Comparison of ENCODE assay signal across 1 cellular context in the genomic region with DNA sequence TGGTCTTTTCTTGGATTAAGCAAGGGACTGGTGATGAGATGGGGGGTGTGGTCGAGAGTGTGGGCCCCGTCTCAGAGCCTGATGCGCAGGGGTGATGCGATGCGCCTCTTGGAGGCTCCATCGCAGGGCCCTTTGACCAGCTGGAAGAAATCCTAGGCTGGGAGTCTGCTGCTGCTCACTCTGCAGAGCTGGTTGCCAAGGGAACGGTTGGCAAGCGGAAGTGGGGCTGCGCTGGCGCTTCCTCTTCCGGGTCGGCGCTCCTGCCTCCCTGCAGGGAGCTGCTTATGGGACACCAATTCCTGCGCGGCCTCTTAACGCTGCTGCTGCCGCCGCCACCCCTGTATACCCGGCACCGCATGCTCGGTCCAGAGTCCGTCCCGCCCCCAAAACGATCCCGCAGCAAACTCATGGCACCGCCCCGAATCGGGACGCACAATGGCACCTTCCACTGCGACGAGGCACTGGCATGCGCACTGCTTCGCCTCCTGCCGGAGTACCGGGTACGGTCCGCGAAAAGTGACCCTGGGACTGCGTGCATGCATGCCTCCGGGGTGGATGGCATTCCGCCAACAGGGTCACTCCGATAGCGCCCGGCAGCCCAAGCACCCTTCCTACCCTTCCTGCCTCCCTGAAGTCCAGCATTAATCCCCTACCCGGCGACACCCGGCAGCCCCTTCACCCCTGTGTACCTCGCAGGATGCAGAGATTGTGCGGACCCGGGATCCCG.
TF ChIP-seq lines count a peak whose summit lies in the region.

A gene with protein sequence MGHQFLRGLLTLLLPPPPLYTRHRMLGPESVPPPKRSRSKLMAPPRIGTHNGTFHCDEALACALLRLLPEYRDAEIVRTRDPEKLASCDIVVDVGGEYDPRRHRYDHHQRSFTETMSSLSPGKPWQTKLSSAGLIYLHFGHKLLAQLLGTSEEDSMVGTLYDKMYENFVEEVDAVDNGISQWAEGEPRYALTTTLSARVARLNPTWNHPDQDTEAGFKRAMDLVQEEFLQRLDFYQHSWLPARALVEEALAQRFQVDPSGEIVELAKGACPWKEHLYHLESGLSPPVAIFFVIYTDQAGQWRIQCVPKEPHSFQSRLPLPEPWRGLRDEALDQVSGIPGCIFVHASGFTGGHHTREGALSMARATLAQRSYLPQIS (plus strand): TSS at position 242 of the 727 bp plus-strand sequence. CDS start 43 bp downstream, at position 285.

TF ChIP-seq in HepG2, 621 proteins besides CTCF, POLR2A, EP300 and RAD21 (continued from another document and continues in another):
- TF ChIP-seq, protein P1, sequence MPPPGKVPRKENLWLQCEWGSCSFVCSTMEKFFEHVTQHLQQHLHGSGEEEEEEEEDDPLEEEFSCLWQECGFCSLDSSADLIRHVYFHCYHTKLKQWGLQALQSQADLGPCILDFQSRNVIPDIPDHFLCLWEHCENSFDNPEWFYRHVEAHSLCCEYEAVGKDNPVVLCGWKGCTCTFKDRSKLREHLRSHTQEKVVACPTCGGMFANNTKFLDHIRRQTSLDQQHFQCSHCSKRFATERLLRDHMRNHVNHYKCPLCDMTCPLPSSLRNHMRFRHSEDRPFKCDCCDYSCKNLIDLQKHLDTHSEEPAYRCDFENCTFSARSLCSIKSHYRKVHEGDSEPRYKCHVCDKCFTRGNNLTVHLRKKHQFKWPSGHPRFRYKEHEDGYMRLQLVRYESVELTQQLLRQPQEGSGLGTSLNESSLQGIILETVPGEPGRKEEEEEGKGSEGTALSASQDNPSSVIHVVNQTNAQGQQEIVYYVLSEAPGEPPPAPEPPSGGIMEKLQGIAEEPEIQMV (CRISPR knock-in tag; IDR thresholded peaks at IDR 0.05; ENCODE audit: low read depth): peak; percentile 95
- TF ChIP-seq NCOA1 (CRISPR knock-in tag; IDR thresholded peaks at IDR 0.05): no peak; the same call in 1 of the 2 replicates
- peak; percentile 79; the same call in 1 of the 2 replicates for TF ChIP-seq ZNF383 (CRISPR knock-in tag; IDR thresholded peaks at IDR 0.05; ENCODE audit: borderline replicate concordance)
- peak; percentile 60; the same call in 1 of the 2 replicates for TF ChIP-seq JUN (CRISPR knock-in tag; IDR thresholded peaks at IDR 0.05)
- TF ChIP-seq, protein P2, sequence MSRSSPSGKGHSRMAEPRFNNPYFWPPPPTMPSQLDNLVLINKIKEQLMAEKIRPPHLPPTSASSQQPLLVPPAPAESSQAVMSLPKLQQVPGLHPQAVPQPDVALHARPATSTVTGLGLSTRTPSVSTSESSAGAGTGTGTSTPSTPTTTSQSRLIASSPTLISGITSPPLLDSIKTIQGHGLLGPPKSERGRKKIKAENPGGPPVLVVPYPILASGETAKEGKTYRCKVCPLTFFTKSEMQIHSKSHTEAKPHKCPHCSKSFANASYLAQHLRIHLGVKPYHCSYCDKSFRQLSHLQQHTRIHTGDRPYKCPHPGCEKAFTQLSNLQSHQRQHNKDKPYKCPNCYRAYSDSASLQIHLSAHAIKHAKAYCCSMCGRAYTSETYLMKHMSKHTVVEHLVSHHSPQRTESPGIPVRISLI (CRISPR knock-in tag; IDR thresholded peaks at IDR 0.05; ENCODE audit: borderline replicate concordance): peak; percentile 43; the same call in 1 of the 2 replicates
- TF ChIP-seq NFE2L2 (IDR thresholded peaks at IDR 0.05; ENCODE audit: low read length): no peak
- TF ChIP-seq, protein P3, sequence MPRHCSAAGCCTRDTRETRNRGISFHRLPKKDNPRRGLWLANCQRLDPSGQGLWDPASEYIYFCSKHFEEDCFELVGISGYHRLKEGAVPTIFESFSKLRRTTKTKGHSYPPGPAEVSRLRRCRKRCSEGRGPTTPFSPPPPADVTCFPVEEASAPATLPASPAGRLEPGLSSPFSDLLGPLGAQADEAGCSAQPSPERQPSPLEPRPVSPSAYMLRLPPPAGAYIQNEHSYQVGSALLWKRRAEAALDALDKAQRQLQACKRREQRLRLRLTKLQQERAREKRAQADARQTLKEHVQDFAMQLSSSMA (CRISPR knock-in tag; IDR thresholded peaks at IDR 0.05): peak; percentile 90
- TF ChIP-seq, protein P4, sequence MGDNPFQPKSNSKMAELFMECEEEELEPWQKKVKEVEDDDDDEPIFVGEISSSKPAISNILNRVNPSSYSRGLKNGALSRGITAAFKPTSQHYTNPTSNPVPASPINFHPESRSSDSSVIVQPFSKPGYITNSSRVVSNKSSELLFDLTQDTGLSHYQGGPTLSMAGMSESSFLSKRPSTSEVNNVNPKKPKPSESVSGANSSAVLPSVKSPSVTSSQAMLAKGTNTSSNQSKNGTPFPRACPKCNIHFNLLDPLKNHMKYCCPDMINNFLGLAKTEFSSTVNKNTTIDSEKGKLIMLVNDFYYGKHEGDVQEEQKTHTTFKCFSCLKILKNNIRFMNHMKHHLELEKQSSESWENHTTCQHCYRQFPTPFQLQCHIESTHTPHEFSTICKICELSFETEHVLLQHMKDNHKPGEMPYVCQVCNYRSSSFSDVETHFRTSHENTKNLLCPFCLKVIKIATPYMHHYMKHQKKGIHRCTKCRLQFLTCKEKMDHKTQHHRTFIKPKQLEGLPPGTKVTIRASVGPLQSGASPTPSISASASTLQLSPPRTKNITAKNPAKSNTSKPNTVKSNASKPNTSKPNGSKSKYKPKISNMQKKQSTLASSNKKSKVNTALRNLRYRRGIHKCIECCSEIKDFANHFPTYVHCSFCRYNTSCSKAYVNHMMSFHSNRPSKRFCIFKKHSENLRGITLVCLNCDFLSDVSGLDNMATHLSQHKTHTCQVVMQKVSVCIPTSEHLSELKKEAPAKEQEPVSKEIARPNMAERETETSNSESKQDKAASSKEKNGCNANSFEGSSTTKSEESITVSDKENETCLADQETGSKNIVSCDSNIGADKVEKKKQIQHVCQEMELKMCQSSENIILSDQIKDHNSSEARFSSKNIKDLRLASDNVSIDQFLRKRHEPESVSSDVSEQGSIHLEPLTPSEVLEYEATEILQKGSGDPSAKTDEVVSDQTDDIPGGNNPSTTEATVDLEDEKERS (CRISPR knock-in tag; IDR thresholded peaks at IDR 0.05): no peak; the same call in 1 of the 2 replicates
- TF ChIP-seq SP1 (IDR thresholded peaks at IDR 0.05): no peak
- peak; percentile 70; the same call in 1 of the 2 replicates for TF ChIP-seq SP1 (CRISPR knock-in tag; IDR thresholded peaks at IDR 0.05)
- TF ChIP-seq, protein P5, sequence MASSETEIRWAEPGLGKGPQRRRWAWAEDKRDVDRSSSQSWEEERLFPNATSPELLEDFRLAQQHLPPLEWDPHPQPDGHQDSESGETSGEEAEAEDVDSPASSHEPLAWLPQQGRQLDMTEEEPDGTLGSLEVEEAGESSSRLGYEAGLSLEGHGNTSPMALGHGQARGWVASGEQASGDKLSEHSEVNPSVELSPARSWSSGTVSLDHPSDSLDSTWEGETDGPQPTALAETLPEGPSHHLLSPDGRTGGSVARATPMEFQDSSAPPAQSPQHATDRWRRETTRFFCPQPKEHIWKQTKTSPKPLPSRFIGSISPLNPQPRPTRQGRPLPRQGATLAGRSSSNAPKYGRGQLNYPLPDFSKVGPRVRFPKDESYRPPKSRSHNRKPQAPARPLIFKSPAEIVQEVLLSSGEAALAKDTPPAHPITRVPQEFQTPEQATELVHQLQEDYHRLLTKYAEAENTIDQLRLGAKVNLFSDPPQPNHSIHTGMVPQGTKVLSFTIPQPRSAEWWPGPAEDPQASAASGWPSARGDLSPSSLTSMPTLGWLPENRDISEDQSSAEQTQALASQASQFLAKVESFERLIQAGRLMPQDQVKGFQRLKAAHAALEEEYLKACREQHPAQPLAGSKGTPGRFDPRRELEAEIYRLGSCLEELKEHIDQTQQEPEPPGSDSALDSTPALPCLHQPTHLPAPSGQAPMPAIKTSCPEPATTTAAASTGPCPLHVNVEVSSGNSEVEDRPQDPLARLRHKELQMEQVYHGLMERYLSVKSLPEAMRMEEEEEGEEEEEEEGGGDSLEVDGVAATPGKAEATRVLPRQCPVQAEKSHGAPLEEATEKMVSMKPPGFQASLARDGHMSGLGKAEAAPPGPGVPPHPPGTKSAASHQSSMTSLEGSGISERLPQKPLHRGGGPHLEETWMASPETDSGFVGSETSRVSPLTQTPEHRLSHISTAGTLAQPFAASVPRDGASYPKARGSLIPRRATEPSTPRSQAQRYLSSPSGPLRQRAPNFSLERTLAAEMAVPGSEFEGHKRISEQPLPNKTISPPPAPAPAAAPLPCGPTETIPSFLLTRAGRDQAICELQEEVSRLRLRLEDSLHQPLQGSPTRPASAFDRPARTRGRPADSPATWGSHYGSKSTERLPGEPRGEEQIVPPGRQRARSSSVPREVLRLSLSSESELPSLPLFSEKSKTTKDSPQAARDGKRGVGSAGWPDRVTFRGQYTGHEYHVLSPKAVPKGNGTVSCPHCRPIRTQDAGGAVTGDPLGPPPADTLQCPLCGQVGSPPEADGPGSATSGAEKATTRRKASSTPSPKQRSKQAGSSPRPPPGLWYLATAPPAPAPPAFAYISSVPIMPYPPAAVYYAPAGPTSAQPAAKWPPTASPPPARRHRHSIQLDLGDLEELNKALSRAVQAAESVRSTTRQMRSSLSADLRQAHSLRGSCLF (CRISPR knock-in tag; IDR thresholded peaks at IDR 0.05; ENCODE audit: borderline replicate concordance): no peak
- TF ChIP-seq CHD4 (IDR thresholded peaks at IDR 0.05; ENCODE audit: borderline replicate concordance, low read length): no peak
- TF ChIP-seq EZH2 (conservative IDR thresholded peaks at IDR 0.05; ENCODE audit: low read depth, low read length): no peak
- TF ChIP-seq, protein P6, sequence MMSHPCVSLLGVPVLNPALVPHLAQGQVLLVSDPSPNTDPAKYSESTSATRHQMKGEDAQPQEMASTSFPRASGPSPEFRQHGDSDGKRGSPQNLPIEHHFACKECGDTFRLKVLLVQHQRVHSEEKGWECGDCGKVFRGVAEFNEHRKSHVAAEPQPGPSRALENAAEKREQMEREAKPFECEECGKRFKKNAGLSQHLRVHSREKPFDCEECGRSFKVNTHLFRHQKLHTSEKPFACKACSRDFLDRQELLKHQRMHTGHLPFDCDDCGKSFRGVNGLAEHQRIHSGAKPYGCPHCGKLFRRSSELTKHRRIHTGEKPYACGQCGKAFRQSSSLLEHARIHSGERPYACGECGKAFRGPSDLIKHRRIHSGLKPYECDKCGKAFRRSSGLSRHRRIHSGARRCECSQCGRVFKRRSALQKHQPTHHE (CRISPR knock-in tag; IDR thresholded peaks at IDR 0.05; ENCODE audit: borderline replicate concordance): no peak
- TF ChIP-seq, protein P7, sequence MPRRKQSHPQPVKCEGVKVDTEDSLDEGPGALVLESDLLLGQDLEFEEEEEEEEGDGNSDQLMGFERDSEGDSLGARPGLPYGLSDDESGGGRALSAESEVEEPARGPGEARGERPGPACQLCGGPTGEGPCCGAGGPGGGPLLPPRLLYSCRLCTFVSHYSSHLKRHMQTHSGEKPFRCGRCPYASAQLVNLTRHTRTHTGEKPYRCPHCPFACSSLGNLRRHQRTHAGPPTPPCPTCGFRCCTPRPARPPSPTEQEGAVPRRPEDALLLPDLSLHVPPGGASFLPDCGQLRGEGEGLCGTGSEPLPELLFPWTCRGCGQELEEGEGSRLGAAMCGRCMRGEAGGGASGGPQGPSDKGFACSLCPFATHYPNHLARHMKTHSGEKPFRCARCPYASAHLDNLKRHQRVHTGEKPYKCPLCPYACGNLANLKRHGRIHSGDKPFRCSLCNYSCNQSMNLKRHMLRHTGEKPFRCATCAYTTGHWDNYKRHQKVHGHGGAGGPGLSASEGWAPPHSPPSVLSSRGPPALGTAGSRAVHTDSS (CRISPR knock-in tag; conservative IDR thresholded peaks at IDR 0.05): no peak
- TF ChIP-seq, protein P8, sequence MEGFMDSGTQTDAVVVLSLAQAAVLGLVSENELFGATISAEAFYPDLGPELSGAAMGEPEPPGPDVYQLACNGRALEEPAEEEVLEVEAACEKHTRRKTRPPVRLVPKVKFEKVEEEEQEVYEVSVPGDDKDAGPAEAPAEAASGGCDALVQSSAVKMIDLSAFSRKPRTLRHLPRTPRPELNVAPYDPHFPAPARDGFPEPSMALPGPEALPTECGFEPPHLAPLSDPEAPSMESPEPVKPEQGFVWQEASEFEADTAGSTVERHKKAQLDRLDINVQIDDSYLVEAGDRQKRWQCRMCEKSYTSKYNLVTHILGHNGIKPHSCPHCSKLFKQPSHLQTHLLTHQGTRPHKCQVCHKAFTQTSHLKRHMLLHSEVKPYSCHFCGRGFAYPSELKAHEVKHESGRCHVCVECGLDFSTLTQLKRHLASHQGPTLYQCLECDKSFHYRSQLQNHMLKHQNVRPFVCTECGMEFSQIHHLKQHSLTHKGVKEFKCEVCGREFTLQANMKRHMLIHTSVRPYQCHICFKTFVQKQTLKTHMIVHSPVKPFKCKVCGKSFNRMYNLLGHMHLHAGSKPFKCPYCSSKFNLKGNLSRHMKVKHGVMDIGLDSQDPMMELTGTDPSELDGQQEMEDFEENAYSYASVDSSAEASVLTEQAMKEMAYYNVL (CRISPR knock-in tag; IDR thresholded peaks at IDR 0.05; ENCODE audit: borderline replicate concordance): no peak; the same call in 1 of the 2 replicates
- TF ChIP-seq SRF (IDR thresholded peaks at IDR 0.05; ENCODE audit: low read depth, low read length): no peak
- TF ChIP-seq SIN3B (IDR thresholded peaks at IDR 0.05; ENCODE audit: low read length): no peak; the same call in 1 of the 2 replicates
- TF ChIP-seq ZNF180 (CRISPR knock-in tag; IDR thresholded peaks at IDR 0.05; ENCODE audit: borderline replicate concordance, low read depth): no peak
- TF ChIP-seq, protein P9, sequence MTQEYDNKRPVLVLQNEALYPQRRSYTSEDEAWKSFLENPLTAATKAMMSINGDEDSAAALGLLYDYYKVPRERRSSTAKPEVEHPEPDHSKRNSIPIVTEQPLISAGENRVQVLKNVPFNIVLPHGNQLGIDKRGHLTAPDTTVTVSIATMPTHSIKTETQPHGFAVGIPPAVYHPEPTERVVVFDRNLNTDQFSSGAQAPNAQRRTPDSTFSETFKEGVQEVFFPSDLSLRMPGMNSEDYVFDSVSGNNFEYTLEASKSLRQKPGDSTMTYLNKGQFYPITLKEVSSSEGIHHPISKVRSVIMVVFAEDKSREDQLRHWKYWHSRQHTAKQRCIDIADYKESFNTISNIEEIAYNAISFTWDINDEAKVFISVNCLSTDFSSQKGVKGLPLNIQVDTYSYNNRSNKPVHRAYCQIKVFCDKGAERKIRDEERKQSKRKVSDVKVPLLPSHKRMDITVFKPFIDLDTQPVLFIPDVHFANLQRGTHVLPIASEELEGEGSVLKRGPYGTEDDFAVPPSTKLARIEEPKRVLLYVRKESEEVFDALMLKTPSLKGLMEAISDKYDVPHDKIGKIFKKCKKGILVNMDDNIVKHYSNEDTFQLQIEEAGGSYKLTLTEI (CRISPR knock-in tag; conservative IDR thresholded peaks at IDR 0.05): no peak
- 0 out of 2 replicates have a peak, but pooled peaks have one; percentile 54 for TF ChIP-seq ZNF367 (CRISPR knock-in tag; IDR thresholded peaks at IDR 0.05; ENCODE audit: borderline replicate concordance)
- 0 out of 2 replicates have a peak, but pooled peaks have one; percentile 9 for TF ChIP-seq JUND (CRISPR knock-in tag; IDR thresholded peaks at IDR 0.05)
- 0 out of 2 replicates have a peak, but pooled peaks have one; percentile 72 for TF ChIP-seq ZNF224 (CRISPR knock-in tag; IDR thresholded peaks at IDR 0.05)
- TF ChIP-seq, protein P10, sequence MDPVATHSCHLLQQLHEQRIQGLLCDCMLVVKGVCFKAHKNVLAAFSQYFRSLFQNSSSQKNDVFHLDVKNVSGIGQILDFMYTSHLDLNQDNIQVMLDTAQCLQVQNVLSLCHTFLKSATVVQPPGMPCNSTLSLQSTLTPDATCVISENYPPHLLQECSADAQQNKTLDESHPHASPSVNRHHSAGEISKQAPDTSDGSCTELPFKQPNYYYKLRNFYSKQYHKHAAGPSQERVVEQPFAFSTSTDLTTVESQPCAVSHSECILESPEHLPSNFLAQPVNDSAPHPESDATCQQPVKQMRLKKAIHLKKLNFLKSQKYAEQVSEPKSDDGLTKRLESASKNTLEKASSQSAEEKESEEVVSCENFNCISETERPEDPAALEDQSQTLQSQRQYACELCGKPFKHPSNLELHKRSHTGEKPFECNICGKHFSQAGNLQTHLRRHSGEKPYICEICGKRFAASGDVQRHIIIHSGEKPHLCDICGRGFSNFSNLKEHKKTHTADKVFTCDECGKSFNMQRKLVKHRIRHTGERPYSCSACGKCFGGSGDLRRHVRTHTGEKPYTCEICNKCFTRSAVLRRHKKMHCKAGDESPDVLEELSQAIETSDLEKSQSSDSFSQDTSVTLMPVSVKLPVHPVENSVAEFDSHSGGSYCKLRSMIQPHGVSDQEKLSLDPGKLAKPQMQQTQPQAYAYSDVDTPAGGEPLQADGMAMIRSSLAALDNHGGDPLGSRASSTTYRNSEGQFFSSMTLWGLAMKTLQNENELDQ (CRISPR knock-in tag; IDR thresholded peaks at IDR 0.05; ENCODE audit: borderline replicate concordance): no peak
- TF ChIP-seq SNAI1 (CRISPR knock-in tag; IDR thresholded peaks at IDR 0.05; ENCODE audit: borderline replicate concordance): no peak
